Comparison of ENCODE assay signal across 8 cellular contexts in genomic region chr7:149669121-149669818, GRCh38.
DNase-seq lines count a peak whose midpoint lies in the region; ATAC-seq and TF ChIP-seq lines count a peak whose summit lies in the region.

No MANE protein-coding gene starts in this region.

- no peak overlapping the region for H2BK120ac ChIP-seq in mesendoderm (ENCODE audit: low read depth, low read length)

- H3K27ac ChIP-seq in DOHH2 (ENCODE audit: low read depth, low read length) (no peak overlapping the region), mesendoderm (ENCODE audit: low read depth, low read length) (no peak overlapping the region)

- H3K36me3 ChIP-seq in DOHH2 (ENCODE audit: control insufficient read depth, low read length) (no peaks in the 10 kb centered on the region), mesendoderm (ENCODE audit: control insufficient read depth, insufficient read depth, low read length) (no peaks in the 10 kb centered on the region), mucosa of descending colon (ENCODE audit: low read depth) (no peaks in the 10 kb centered on the region)

- in situ Hi-C loops in astrocyte of the cerebellum (cut with HindIII; ENCODE audit: low sequenced_read_pairs) = no loop called here

- H3F3A ChIP-seq in DOHH2 (ENCODE audit: control insufficient read depth, insufficient read depth) = no peaks in the 10 kb centered on the region

- no peaks in the 10 kb centered on the region for H3K4me1 ChIP-seq in DOHH2 (ENCODE audit: control insufficient read depth, low read length)
- no peaks in the 10 kb centered on the region for H3K4me1 ChIP-seq in mesendoderm (ENCODE audit: control insufficient read depth, low read depth, low read length)
- H3K4me1 ChIP-seq in mucosa of descending colon (ENCODE audit: low read depth) = no peaks in the 10 kb centered on the region

- no peak overlapping the region for H3K18ac ChIP-seq in mesendoderm (ENCODE audit: low read length)

- H3K4ac ChIP-seq in mesendoderm (ENCODE audit: low read depth, low read length) = no peak overlapping the region

- H4K20me1 ChIP-seq in DOHH2 (ENCODE audit: control insufficient read depth, insufficient read depth, low read depth, low read length) = no peaks in the 10 kb centered on the region

- H2BK5ac ChIP-seq in mesendoderm (ENCODE audit: low read length) = no peak overlapping the region

- WGBS in mesendoderm (ENCODE audit: extremely low coverage, insufficient coverage, low lambda C conversion rate) = no CpG with 5 or more reads among the region's 7 CpGs

- no peak overlapping the region for H4K8ac ChIP-seq in mesendoderm (ENCODE audit: low read depth, low read length)

- H4K5ac ChIP-seq in mesendoderm (ENCODE audit: low read length) = no peak overlapping the region

- H3K4me2 ChIP-seq in DOHH2 (ENCODE audit: low read length) (no peak overlapping the region), mesendoderm (ENCODE audit: low read length) (no peak overlapping the region)

- H3K4me3 ChIP-seq in DOHH2 (ENCODE audit: low read length) (no peak overlapping the region), astrocyte of the cerebellum (ENCODE audit: low read depth, low read length) (no peak overlapping the region), mesendoderm (ENCODE audit: low read length) (no peak overlapping the region), mucosa of descending colon (no peak overlapping the region)

- H2BK15ac ChIP-seq in mesendoderm (replicated peaks; ENCODE audit: low read depth) = no peak overlapping the region

- no peak overlapping the region for H2AK5ac ChIP-seq in mesendoderm (ENCODE audit: low read length)

- H3K79me2 ChIP-seq in DOHH2 (ENCODE audit: control insufficient read depth, low read length) = no peaks in the 10 kb centered on the region
- H3K79me2 ChIP-seq in mesendoderm (ENCODE audit: control insufficient read depth, insufficient read depth, low read length) = no peaks in the 10 kb centered on the region

- no peak overlapping the region for H3K56ac ChIP-seq in mesendoderm (ENCODE audit: low read length)

- peak; percentile 57 for DNase-seq in HT-29 (ENCODE audit: low spot score)
- no peak for DNase-seq in astrocyte of the cerebellum (ENCODE audit: low read depth)
- DNase-seq in mesendoderm = peak; percentile 50
- DNase-seq in GM20000 (ENCODE audit: low spot score) = no peak
- DNase-seq in mucosa of descending colon = no peak
- DNase-seq in NCI-H1048 (lab: John Stamatoyannopoulos, UW) = no peak

- no peak overlapping the region for H3K23ac ChIP-seq in mesendoderm (ENCODE audit: low read length)

- intact Hi-C loops in mucosa of descending colon (cut with DNase I, micrococcal nuclease) = no loop called here

- ATAC-seq in mucosa of descending colon = no peak
- ATAC-seq in HG02588 (IDR thresholded peaks at IDR 0.05; ENCODE audit: unreplicated experiment) = no peak

- no peak overlapping the region for H3K9ac ChIP-seq in mesendoderm (ENCODE audit: low read length)

- peak; percentile 60 for TF ChIP-seq CTCF in DOHH2 (IDR thresholded peaks at IDR 0.05; ENCODE audit: low read depth, low read length, poor library complexity, severe bottlenecking)
- peak; percentile 25 for TF ChIP-seq CTCF in astrocyte of the cerebellum (IDR thresholded peaks at IDR 0.05; ENCODE audit: low read depth, low read length, missing control alignments)
- TF ChIP-seq CTCF in GM20000 (IDR thresholded peaks at IDR 0.05; ENCODE audit: extremely low read depth, missing control alignments) = no peak
- no peak for TF ChIP-seq CTCF in mucosa of descending colon (IDR thresholded peaks at IDR 0.05)

- H3K9me3 ChIP-seq in DOHH2 (ENCODE audit: control insufficient read depth, insufficient read depth, low read length) (no peaks in the 10 kb centered on the region), mucosa of descending colon (no peaks in the 10 kb centered on the region)

- no peaks in the 10 kb centered on the region for H3K79me1 ChIP-seq in mesendoderm (ENCODE audit: low read length)

- H3K27me3 ChIP-seq in DOHH2 (ENCODE audit: control insufficient read depth, low read length) (peaks cover 31% of the 10 kb centered on the region), mesendoderm (ENCODE audit: insufficient read depth, low read length, poor library complexity) (no peaks in the 10 kb centered on the region)

- no peaks in the 10 kb centered on the region for H3K9me2 ChIP-seq in DOHH2 (replicated peaks; ENCODE audit: control insufficient read depth, low read length)

Comparison
In these comparisons a context has a peak if more than half of its experiments do, and no peak if none do; other contexts are left out.
1. CTCF ChIP-seq: peak in DOHH2 (single experiment) and astrocyte of the cerebellum (single experiment); none in GM20000 (single experiment) and mucosa of descending colon (single experiment).
2. DNase-seq: peak in HT-29 (single experiment) and mesendoderm (single experiment); none in astrocyte of the cerebellum (single experiment), GM20000 (single experiment), mucosa of descending colon (0 of 3) and NCI-H1048 (single experiment).